12 cellular contexts compared by ENCODE assay signal in genomic region chr6:132872923-132873322, GRCh38. TPM values are rescaled to one million over a fixed set of nuclear protein-coding genes. Genes with fewer than 3 reads are reported as not detected.
DNase-seq lines count a peak whose midpoint lies in the region; ATAC-seq and TF ChIP-seq lines count a peak whose summit lies in the region.
"Had no signal": no experiment of that assay in that cellular context is flagged by ENCODE, and none has a peak within 500 bp of the region (broad histone marks: within the 10 kb centered on the region; RNA-seq: fewer than 3 reads in every experiment).

No MANE protein-coding gene starts in this region.

- no peak for TF ChIP-seq CTCF in activated CD8-positive, alpha-beta T cell treated with anti-CD3 and anti-CD28 coated beads for 36 hours (IDR thresholded peaks at IDR 0.05)
- TF ChIP-seq CTCF in spleen (IDR thresholded peaks at IDR 0.05 in 8 of 11, conservative IDR thresholded peaks at IDR 0.05 in 3 of 11) = no peak

- H3K4me1 Mint-ChIP-seq in activated CD8-positive, alpha-beta T cell treated with anti-CD3 and anti-CD28 coated beads for 36 hours (ENCODE audit: low read depth) = peaks cover 6% of the 10 kb centered on the region
- H3K4me1 Mint-ChIP-seq in activated CD8-positive, alpha-beta T cell treated with anti-CD3 and anti-CD28 coated beads, Interleukin-2, amount 10 ng/mL, durations not matched to agents 7 days and 5 days (ENCODE audit: low read depth) = no peaks in the 10 kb centered on the region
- no peaks in the 10 kb centered on the region for H3K4me1 Mint-ChIP-seq in stimulated activated effector memory CD8-positive, alpha-beta T cell treated with anti-CD3 and anti-CD28 coated beads, Interleukin-12 subunit alpha, Interleukin-12 subunit beta, amount 100 ng/mL, for 72 hours

- intact Hi-C loops in activated CD8-positive, alpha-beta T cell treated with anti-CD3 and anti-CD28 coated beads for 36 hours (cut with micrococcal nuclease) = no loop called here
- intact Hi-C loops in spleen (cut with DNase I; ENCODE audit: low total_unique reads) = no loop called here

- POLR2A ChIA-PET in activated CD8-positive, alpha-beta T cell treated with anti-CD3 and anti-CD28 coated beads for 36 hours (lab: Charles Lee) = no interaction called here
- POLR2A ChIA-PET in activated CD8-positive, alpha-beta T cell treated with anti-CD3 and anti-CD28 coated beads, Interleukin-2, amount 10 ng/mL, durations not matched to agents 7 days and 5 days (lab: Charles Lee) = no interaction called here

- H3K27ac ChIP-seq in spleen = no peak overlapping the region
- H3K27ac ChIP-seq: cardiac muscle cell, transverse colon had no signal

- peaks cover 0 to 12% (median 10%) of the 10 kb centered on the region in 8 donors for H3K9me3 ChIP-seq in spleen
- H3K9me3 ChIP-seq: transverse colon had no signal

- no peaks in the 10 kb centered on the region for H3K36me3 ChIP-seq in spleen
- H3K36me3 ChIP-seq: cardiac muscle cell, transverse colon had no signal

- no peak overlapping the region for H3K4me3 Mint-ChIP-seq in activated CD8-positive, alpha-beta T cell treated with anti-CD3 and anti-CD28 coated beads for 36 hours
- H3K4me3 Mint-ChIP-seq in activated CD8-positive, alpha-beta T cell treated with anti-CD3 and anti-CD28 coated beads, Interleukin-2, amount 10 ng/mL, durations not matched to agents 7 days and 5 days = no peak overlapping the region
- H3K4me3 Mint-ChIP-seq in stimulated activated effector memory CD8-positive, alpha-beta T cell treated with anti-CD3 and anti-CD28 coated beads, Interleukin-12 subunit alpha, Interleukin-12 subunit beta, amount 100 ng/mL, for 72 hours = no peak overlapping the region

- H3K27me3 Mint-ChIP-seq in activated CD8-positive, alpha-beta T cell treated with anti-CD3 and anti-CD28 coated beads for 36 hours = peaks cover 18% of the 10 kb centered on the region
- peaks cover 9% of the 10 kb centered on the region for H3K27me3 Mint-ChIP-seq in activated CD8-positive, alpha-beta T cell treated with anti-CD3 and anti-CD28 coated beads, Interleukin-2, amount 10 ng/mL, durations not matched to agents 7 days and 5 days (ENCODE audit: low read depth)

- no peaks in the 10 kb centered on the region for H3K36me3 Mint-ChIP-seq in activated CD8-positive, alpha-beta T cell treated with anti-CD3 and anti-CD28 coated beads for 36 hours (ENCODE audit: low read depth)
- H3K36me3 Mint-ChIP-seq in activated CD8-positive, alpha-beta T cell treated with anti-CD3 and anti-CD28 coated beads, Interleukin-2, amount 10 ng/mL, durations not matched to agents 7 days and 5 days (ENCODE audit: low read depth) = no peaks in the 10 kb centered on the region
- no peaks in the 10 kb centered on the region for H3K36me3 Mint-ChIP-seq in stimulated activated effector memory CD8-positive, alpha-beta T cell treated with anti-CD3 and anti-CD28 coated beads, Interleukin-12 subunit alpha, Interleukin-12 subunit beta, amount 100 ng/mL, for 72 hours

- 41 to 86% (median 61%) methylated on average over 1 of the region's 1 CpG for WGBS in spleen, 5 donors

- no peaks in the 10 kb centered on the region for H3K27me3 ChIP-seq in spleen (replicated peaks in 1 of 7)
- H3K27me3 ChIP-seq: cardiac muscle cell, transverse colon had no signal

- DNase-seq in activated CD8-positive, alpha-beta T cell treated with anti-CD3 and anti-CD28 coated beads for 36 hours = peak; percentile 36
- DNase-seq in activated CD8-positive, alpha-beta T cell treated with anti-CD3 and anti-CD28 coated beads, Interleukin-2, amount 10 ng/mL, durations not matched to agents 7 days and 5 days = no peak
- DNase-seq in stimulated activated effector memory CD8-positive, alpha-beta T cell treated with anti-CD3 and anti-CD28 coated beads, Interleukin-12 subunit alpha, Interleukin-12 subunit beta, amount 100 ng/mL, for 72 hours (ENCODE audit: low spot score in 2 of 2) = no peak
- DNase-seq in islet precursor cell = no peak
- no peak for DNase-seq in spleen
- no peak for DNase-seq in activated CD4-positive, alpha-beta T cell treated with anti-CD3 and anti-CD28 coated beads for 48 hours
- DNase-seq: DMS79, NCI-H1092, transverse colon had no signal

- peaks cover 8% of the 10 kb centered on the region for H3K9me3 Mint-ChIP-seq in activated CD8-positive, alpha-beta T cell treated with anti-CD3 and anti-CD28 coated beads for 36 hours
- H3K9me3 Mint-ChIP-seq in activated CD8-positive, alpha-beta T cell treated with anti-CD3 and anti-CD28 coated beads, Interleukin-2, amount 10 ng/mL, durations not matched to agents 7 days and 5 days (ENCODE audit: insufficient read depth) = no peaks in the 10 kb centered on the region
- peaks cover 6% of the 10 kb centered on the region for H3K9me3 Mint-ChIP-seq in stimulated activated effector memory CD8-positive, alpha-beta T cell treated with anti-CD3 and anti-CD28 coated beads, Interleukin-12 subunit alpha, Interleukin-12 subunit beta, amount 100 ng/mL, for 72 hours

- TF ChIP-seq POLR2A in spleen (IDR thresholded peaks at IDR 0.05) = no peak

- H3K27ac Mint-ChIP-seq in activated CD8-positive, alpha-beta T cell treated with anti-CD3 and anti-CD28 coated beads for 36 hours = no peak overlapping the region
- no peak overlapping the region for H3K27ac Mint-ChIP-seq in activated CD8-positive, alpha-beta T cell treated with anti-CD3 and anti-CD28 coated beads, Interleukin-2, amount 10 ng/mL, durations not matched to agents 7 days and 5 days
- no peak overlapping the region for H3K27ac Mint-ChIP-seq in stimulated activated effector memory CD8-positive, alpha-beta T cell treated with anti-CD3 and anti-CD28 coated beads, Interleukin-12 subunit alpha, Interleukin-12 subunit beta, amount 100 ng/mL, for 72 hours

- CTCF ChIA-PET in activated CD8-positive, alpha-beta T cell treated with anti-CD3 and anti-CD28 coated beads for 36 hours (lab: Charles Lee) = interaction anchor here (1.0 to 1.5 kb wide), 2 partner anchors 90 to 593 kb away, joined by 3 to 4 read pairs; no protein-coding TSS in a partner anchor
- CTCF ChIA-PET in activated CD8-positive, alpha-beta T cell treated with anti-CD3 and anti-CD28 coated beads, Interleukin-2, amount 10 ng/mL, durations not matched to agents 7 days and 5 days (lab: Charles Lee) = no interaction called here

- peak; percentile 93 for ATAC-seq in activated CD8-positive, alpha-beta T cell treated with anti-CD3 and anti-CD28 coated beads for 36 hours
- no peak for ATAC-seq in activated CD8-positive, alpha-beta T cell treated with anti-CD3 and anti-CD28 coated beads, Interleukin-2, amount 10 ng/mL, durations not matched to agents 7 days and 5 days
- ATAC-seq in GM21526 (IDR thresholded peaks at IDR 0.05; ENCODE audit: low FRiP score, unreplicated experiment) (peak; percentile 100), HG03066 (IDR thresholded peaks at IDR 0.05; ENCODE audit: low read depth, unreplicated experiment) (peak; percentile 100)
- peak; percentile 83 for ATAC-seq in stimulated activated effector memory CD8-positive, alpha-beta T cell treated with anti-CD3 and anti-CD28 coated beads, Interleukin-12 subunit alpha, Interleukin-12 subunit beta, amount 100 ng/mL, for 72 hours

- H3K4me1 ChIP-seq in spleen = no peaks in the 10 kb centered on the region
- H3K4me1 ChIP-seq: transverse colon had no signal

- no peak overlapping the region for H3K4me3 ChIP-seq in spleen
- H3K4me3 ChIP-seq: cardiac muscle cell, transverse colon had no signal

RNA-seq across cellular contexts. Expression of gene RPS12, which starts 58.6 kb away (rescaled TPM):
- total RNA-seq in activated CD8-positive, alpha-beta T cell treated with anti-CD3 and anti-CD28 coated beads for 36 hours = 1,000 to 10,000 TPM; 2,058 to 2,107 TPM
- 1,000 to 10,000 TPM; 1,299 to 1,346 TPM for total RNA-seq in activated CD8-positive, alpha-beta T cell treated with anti-CD3 and anti-CD28 coated beads, Interleukin-2, amount 10 ng/mL, durations not matched to agents 7 days and 5 days
- total RNA-seq in spleen = 1,000 to 10,000 TPM; 1,001 to 1,609 (median 1,342) TPM
- 1,000 to 10,000 TPM; 3,955 to 4,556 (median 4,295) TPM for polyA plus RNA-seq in spleen
